8 cellular contexts compared by ENCODE assay signal in genomic region chr6:34243901-34244884, GRCh38. TPM values are rescaled to one million over a fixed set of nuclear protein-coding genes. Genes with fewer than 3 reads are reported as not detected.
DNase-seq lines count a peak whose midpoint lies in the region; ATAC-seq and TF ChIP-seq lines count a peak whose summit lies in the region.

No MANE protein-coding gene starts in this region.

- 66% methylated on average over 19 of the region's 19 CpGs for whole genome bisulfite sequencing in liver

- H3K4me1 Mint-ChIP-seq in T-helper 2 cell treated with Interferon-gamma antibody and Interleukin-4, amounts not matched to agents 5 μg/mL and 100 μg/mL, for 36 hours (ENCODE audit: low read depth) = peaks cover 56% of the 10 kb centered on the region
- H3K4me1 Mint-ChIP-seq in stimulated activated naive B cell treated with anti-CD40 and anti-IgM and Interleukin-4, amounts not matched to agents 10 μg/mL and 1 μg/mL and 100 μg/mL, for 72 hours = peaks cover 61 to 93% of the 10 kb centered on the region in 2 donors

- H3K36me3 ChIP-seq in H7 (replicated peaks; ENCODE audit: control insufficient read depth, insufficient read depth, low read length) (peaks cover 49% of the 10 kb centered on the region), liver (ENCODE audit: control insufficient read depth in 4 of 4, insufficient read depth in 3 of 4, low read depth in 1 of 4, low read length in 3 of 4) (peaks cover 0 to 17% (median 6%) of the 10 kb centered on the region in 4 donors)

- H3K27ac Mint-ChIP-seq in T-helper 2 cell treated with Interferon-gamma antibody and Interleukin-4, amounts not matched to agents 5 μg/mL and 100 μg/mL, for 36 hours = peak overlapping the region; percentile 65
- peak overlapping the region; percentile 82 for H3K27ac Mint-ChIP-seq in stimulated activated naive B cell treated with anti-CD40 and anti-IgM and Interleukin-4, amounts not matched to agents 10 μg/mL and 1 μg/mL and 100 μg/mL, for 72 hours

- no peaks in the 10 kb centered on the region for H3K27me3 Mint-ChIP-seq in T-helper 2 cell treated with Interferon-gamma antibody and Interleukin-4, amounts not matched to agents 5 μg/mL and 100 μg/mL, for 36 hours (ENCODE audit: low read depth)
- H3K27me3 Mint-ChIP-seq in stimulated activated naive B cell treated with anti-CD40 and anti-IgM and Interleukin-4, amounts not matched to agents 10 μg/mL and 1 μg/mL and 100 μg/mL, for 72 hours = no peaks in the 10 kb centered on the region

- H3K27me3 ChIP-seq in H7 (ENCODE audit: control insufficient read depth, insufficient read depth, low read length) (no peaks in the 10 kb centered on the region), liver (ENCODE audit: control insufficient read depth in 4 of 4, insufficient read depth in 4 of 4, low read length in 3 of 4) (no peaks in the 10 kb centered on the region)

- no peaks in the 10 kb centered on the region for H3K9me3 Mint-ChIP-seq in T-helper 2 cell treated with Interferon-gamma antibody and Interleukin-4, amounts not matched to agents 5 μg/mL and 100 μg/mL, for 36 hours
- no peaks in the 10 kb centered on the region for H3K9me3 Mint-ChIP-seq in stimulated activated naive B cell treated with anti-CD40 and anti-IgM and Interleukin-4, amounts not matched to agents 10 μg/mL and 1 μg/mL and 100 μg/mL, for 72 hours

- ATAC-seq in stimulated activated naive B cell treated with anti-CD40 and anti-IgM and Interleukin-4, amounts not matched to agents 10 μg/mL and 1 μg/mL and 100 μg/mL, for 72 hours (replicated peaks) = no peak

- H3K9ac ChIP-seq in liver (ENCODE audit: low read depth in 1 of 2, low read length in 2 of 2) = no peak overlapping the region

- H3K4me1 ChIP-seq in liver (ENCODE audit: control insufficient read depth in 4 of 4, insufficient read depth in 4 of 4, low read length in 3 of 4) = peaks cover 0 to 14% (median 7%) of the 10 kb centered on the region in 4 donors

- TF ChIP-seq CTCF in liver (IDR thresholded peaks at IDR 0.05; ENCODE audit: low read depth, low read length, missing input control) = no peak

- DNase-seq in AML-193 (lab: John Stamatoyannopoulos, UW) (peak; percentile 46 to 57), H7 (peak; percentile 73), cerebellum (ENCODE audit: low spot score) (peak; percentile 41), NCI-H1436 treated with DMSO at 0.1 percent for 48 hours (lab: John Stamatoyannopoulos, UW) (no peak), NCI-H187 (lab: John Stamatoyannopoulos, UW) (no peak)
- peak; percentile 62 for DNase-seq in T-helper 2 cell treated with Interferon-gamma antibody and Interleukin-4, amounts not matched to agents 5 μg/mL and 100 μg/mL, for 36 hours (ENCODE audit: low spot score)
- DNase-seq in stimulated activated naive B cell treated with anti-CD40 and anti-IgM and Interleukin-4, amounts not matched to agents 10 μg/mL and 1 μg/mL and 100 μg/mL, for 72 hours = no peak

- no peaks in the 10 kb centered on the region for H3K9me3 ChIP-seq in liver (ENCODE audit: control insufficient read depth in 4 of 4, low read length in 3 of 4)

- H3K4me3 ChIP-seq in H7 (ENCODE audit: insufficient read depth, low read depth, low read length) (no peak overlapping the region), liver (ENCODE audit: low read depth in 1 of 3, low read length in 3 of 3) (no peak overlapping the region)

- H3K27ac ChIP-seq in liver (ENCODE audit: low read depth in 1 of 2, low read length in 2 of 2) = peak overlapping the region; percentile 39 to 41

- no peak overlapping the region for H3K4me3 Mint-ChIP-seq in T-helper 2 cell treated with Interferon-gamma antibody and Interleukin-4, amounts not matched to agents 5 μg/mL and 100 μg/mL, for 36 hours
- H3K4me3 Mint-ChIP-seq in stimulated activated naive B cell treated with anti-CD40 and anti-IgM and Interleukin-4, amounts not matched to agents 10 μg/mL and 1 μg/mL and 100 μg/mL, for 72 hours = peak overlapping the region; percentile 23 to 59

- H3K36me3 Mint-ChIP-seq in T-helper 2 cell treated with Interferon-gamma antibody and Interleukin-4, amounts not matched to agents 5 μg/mL and 100 μg/mL, for 36 hours (ENCODE audit: low read depth) = peaks cover 45% of the 10 kb centered on the region
- peaks cover 27 to 67% of the 10 kb centered on the region in 2 donors for H3K36me3 Mint-ChIP-seq in stimulated activated naive B cell treated with anti-CD40 and anti-IgM and Interleukin-4, amounts not matched to agents 10 μg/mL and 1 μg/mL and 100 μg/mL, for 72 hours

- TF ChIP-seq RAD21 in liver (IDR thresholded peaks at IDR 0.05) = no peak

TF ChIP-seq in liver, 16 proteins besides CTCF, POLR2A, EP300 and RAD21:
- TF ChIP-seq HNF4G (IDR thresholded peaks at IDR 0.05) = no peak
- TF ChIP-seq ATF3 (IDR thresholded peaks at IDR 0.05) = no peak
- TF ChIP-seq EGR1 (IDR thresholded peaks at IDR 0.05; ENCODE audit: low read depth in 2 of 2) = no peak
TF ChIP-seq in liver: peak in this region for 0.

RNA-seq across cellular contexts. Expression of gene SMIM29, which starts 4.6 kb away (rescaled TPM):
- 12.4 and 24.5 TPM in 2 replicates for total RNA-seq in H7 (2014; rRNA removed; shearing (Covaris generic))
- 15.9 TPM for total RNA-seq in cerebellum
- 1 to 10 TPM; 2.4 to 2.6 TPM for total RNA-seq in liver
- 10 to 100 TPM; 10.8 to 11.3 TPM for polyA plus RNA-seq in liver

RNA-seq across cellular contexts. Expression of gene HMGA1, which starts 7.5 kb away (rescaled TPM):
- total RNA-seq in H7 (2014; rRNA removed; shearing (Covaris generic)) = 1,768 and 1,892 TPM in 2 replicates
- total RNA-seq in cerebellum (17.6 TPM), liver (100 to 1,000 TPM in 1 of 2 donors, 1 to 10 TPM in 1; 4.2 to 118 TPM)
- polyA plus RNA-seq in liver = 1 to 10 TPM; 7.9 to 9.2 TPM

Comparison
In these comparisons a context has a peak if more than half of its experiments do, and no peak if none do; other contexts are left out.
1. DNase-seq: peak in AML-193 (2 of 2), H7 (single experiment), T-helper 2 cell treated with Interferon-gamma antibody and Interleukin-4, amounts not matched to agents 5 μg/mL and 100 μg/mL, for 36 hours (single experiment) and cerebellum (single experiment); none in stimulated activated naive B cell treated with anti-CD40 and anti-IgM and Interleukin-4, amounts not matched to agents 10 μg/mL and 1 μg/mL and 100 μg/mL, for 72 hours (single experiment), NCI-H1436 treated with DMSO at 0.1 percent for 48 hours (single experiment) and NCI-H187 (0 of 2).
2. RNA of gene HMGA1, which starts 7.5 kb away (total RNA-seq): 1,768 to 1,892 TPM in H7; 4.2 to 118 TPM in liver and 17.6 TPM in cerebellum (single experiment); every median in the first group is over 10 times any median in the second.